Comparison of ENCODE assay signal across 8 cellular contexts in the genomic region with DNA sequence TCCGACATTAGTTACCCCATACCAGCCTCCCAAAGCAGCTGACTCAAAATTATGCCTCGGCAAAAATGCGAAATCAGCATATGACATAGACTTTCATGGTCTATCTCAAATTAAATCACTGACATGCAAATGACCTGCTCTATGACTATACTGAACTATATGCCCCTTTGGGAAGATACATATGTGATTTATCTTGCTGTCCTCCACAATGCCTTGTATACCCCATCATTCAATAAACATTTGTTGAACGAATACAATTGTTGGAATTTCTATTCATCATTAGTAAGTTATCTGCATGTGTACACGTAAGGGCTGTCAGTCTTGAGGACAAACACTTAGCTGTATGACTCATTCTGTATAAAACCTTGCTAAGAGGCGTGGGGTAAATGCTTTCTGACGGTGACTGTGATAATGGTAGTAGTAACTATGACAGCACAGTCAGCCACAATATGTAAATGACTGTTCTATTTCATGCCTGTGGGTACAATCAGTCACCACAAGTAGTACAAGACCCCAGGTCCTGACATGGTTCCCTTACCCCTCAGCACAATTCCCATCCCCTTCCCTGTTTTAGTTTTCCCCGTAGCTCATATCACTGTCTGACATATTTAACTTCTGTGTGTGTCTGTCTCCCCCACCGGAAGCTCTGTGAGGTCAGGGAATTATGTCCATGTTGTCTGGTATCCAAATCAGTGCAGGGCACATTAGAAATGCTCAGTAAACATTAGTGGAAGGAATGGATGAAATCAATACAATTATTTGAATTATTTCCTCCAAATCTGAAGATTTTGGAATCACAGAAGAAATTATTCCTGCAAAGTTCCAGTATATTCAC. TPM values are rescaled to one million over a fixed set of nuclear protein-coding genes. Genes with fewer than 3 reads are reported as not detected.
DNase-seq lines count a peak whose midpoint lies in the region; ATAC-seq and TF ChIP-seq lines count a peak whose summit lies in the region.

No MANE protein-coding gene starts in this region.

- H3K27ac Mint-ChIP-seq in HFFc6 (peak overlapping the region; percentile 91), T-helper 17 cell (no peak overlapping the region)
- no peak overlapping the region for H3K27ac Mint-ChIP-seq in activated CD4-positive, alpha-beta T cell treated with anti-CD3 and anti-CD28 coated beads, Interleukin-2, amount 10 ng/mL, durations not matched to agents 7 days and 5 days

- H3K9me3 ChIP-seq in T-helper 17 cell (ENCODE audit: control insufficient read depth, low read length, poor library complexity, severe bottlenecking) (no peaks in the 10 kb centered on the region), tibial artery (no peaks in the 10 kb centered on the region)

- H3K36me3 ChIP-seq in BJ (ENCODE audit: control insufficient read depth, insufficient read depth, low read length) (no peaks in the 10 kb centered on the region), tibial artery (no peaks in the 10 kb centered on the region)

- no peak overlapping the region for H3K4me3 ChIP-seq in BJ (ENCODE audit: low read depth, low read length)
- H3K4me3 ChIP-seq in tibial artery, result no peak overlapping the region

- intact Hi-C loops in left colon (cut with DNase I, micrococcal nuclease) (no loop called here), tibial artery (cut with DNase I; ENCODE audit: low total_unique reads) (no loop called here)

- no peak overlapping the region for H3K27ac ChIP-seq in tibial artery

- no peaks in the 10 kb centered on the region for H3K4me1 ChIP-seq in tibial artery

- no peaks in the 10 kb centered on the region for H3K27me3 Mint-ChIP-seq in HFFc6 (ENCODE audit: insufficient read depth)
- peaks cover 19% of the 10 kb centered on the region for H3K27me3 Mint-ChIP-seq in T-helper 17 cell
- peaks cover 8% of the 10 kb centered on the region for H3K27me3 Mint-ChIP-seq in activated CD4-positive, alpha-beta T cell treated with anti-CD3 and anti-CD28 coated beads, Interleukin-2, amount 10 ng/mL, durations not matched to agents 7 days and 5 days

- H3K4me3 Mint-ChIP-seq in HFFc6 (peak overlapping the region; percentile 54), T-helper 17 cell (no peak overlapping the region)
- no peak overlapping the region for H3K4me3 Mint-ChIP-seq in activated CD4-positive, alpha-beta T cell treated with anti-CD3 and anti-CD28 coated beads, Interleukin-2, amount 10 ng/mL, durations not matched to agents 7 days and 5 days

- no peaks in the 10 kb centered on the region for H3K9me3 Mint-ChIP-seq in HFFc6
- H3K9me3 Mint-ChIP-seq in activated CD4-positive, alpha-beta T cell treated with anti-CD3 and anti-CD28 coated beads, Interleukin-2, amount 10 ng/mL, durations not matched to agents 7 days and 5 days, result no peaks in the 10 kb centered on the region

- no peak for TF ChIP-seq CTCF in BJ (IDR thresholded peaks at IDR 0.05; ENCODE audit: insufficient read depth, low read depth, low read length)
- no peak for TF ChIP-seq CTCF in HFFc6 (IDR thresholded peaks at IDR 0.05)
- no peak for TF ChIP-seq CTCF in tibial artery (IDR thresholded peaks at IDR 0.05)

- peaks cover 13% of the 10 kb centered on the region; the same call in 1 of the 2 replicates for H3K36me3 Mint-ChIP-seq in HFFc6 (ENCODE audit: low read depth)
- H3K36me3 Mint-ChIP-seq in T-helper 17 cell (ENCODE audit: low read depth), result no peaks in the 10 kb centered on the region
- no peaks in the 10 kb centered on the region for H3K36me3 Mint-ChIP-seq in activated CD4-positive, alpha-beta T cell treated with anti-CD3 and anti-CD28 coated beads, Interleukin-2, amount 10 ng/mL, durations not matched to agents 7 days and 5 days (ENCODE audit: low read depth)

- DNase-seq in BJ (ENCODE audit: low read depth), result peak; percentile 85
- DNase-seq in HFFc6, result peak; percentile 97
- peak; percentile 75 for DNase-seq in amniotic stem cell (lab: John Stamatoyannopoulos, UW)
- no peak for DNase-seq in left colon
- no peak for DNase-seq in T-helper 17 cell
- no peak for DNase-seq in GDM1 (lab: John Stamatoyannopoulos, UW)
- no peak for DNase-seq in activated CD4-positive, alpha-beta T cell treated with anti-CD3 and anti-CD28 coated beads, Interleukin-2, amount 10 ng/mL, durations not matched to agents 7 days and 5 days
- no peak for DNase-seq in tibial artery

- H3K27me3 ChIP-seq in BJ (ENCODE audit: control insufficient read depth, insufficient read depth, low read length) (no peaks in the 10 kb centered on the region), tibial artery (no peaks in the 10 kb centered on the region)

- CTCF ChIA-PET in BJ (lab: Yijun Ruan, JAX), result interaction anchor here (0.7 to 1.5 kb wide), 3 partner anchors 9 to 136 kb away, joined by 3 to 4 read pairs (median 4); no protein-coding TSS in a partner anchor
- CTCF ChIA-PET in activated CD4-positive, alpha-beta T cell treated with anti-CD3 and anti-CD28 coated beads, Interleukin-2, amount 10 ng/mL, durations not matched to agents 7 days and 5 days (lab: Charles Lee), result interaction anchor here (0.6 to 1.7 kb wide), 2 partner anchors 8 to 94 kb away, joined by 3 read pairs; no protein-coding TSS in a partner anchor

- POLR2A ChIA-PET in BJ (lab: Charles Lee), result no interaction called here
- POLR2A ChIA-PET in activated CD4-positive, alpha-beta T cell treated with anti-CD3 and anti-CD28 coated beads, Interleukin-2, amount 10 ng/mL, durations not matched to agents 7 days and 5 days (lab: Charles Lee), result no interaction called here

- peak; percentile 94 for ATAC-seq in left colon
- ATAC-seq in T-helper 17 cell, result no peak

- H3K4me1 Mint-ChIP-seq in HFFc6 (ENCODE audit: low read depth), result peaks cover 90% of the 10 kb centered on the region
- no peaks in the 10 kb centered on the region for H3K4me1 Mint-ChIP-seq in T-helper 17 cell
- H3K4me1 Mint-ChIP-seq in activated CD4-positive, alpha-beta T cell treated with anti-CD3 and anti-CD28 coated beads, Interleukin-2, amount 10 ng/mL, durations not matched to agents 7 days and 5 days, result no peaks in the 10 kb centered on the region

RNA-seq across cellular contexts. Expression of gene STXBP6, which starts 42.8 kb away (rescaled TPM):
- 12.1 and 16.8 TPM in 2 replicates for polyA plus RNA-seq in BJ (2011; rRNA removed)
- polyA minus RNA-seq in BJ (2011; rRNA and poly(A)+ RNA removed), result 4.0 and 7.5 TPM in 2 replicates
- 10 to 100 TPM; 15.4 to 17.5 (median 17.0) TPM for total RNA-seq in HFFc6 (2021; fragmentation: NEBNext Ultra II Directional; extraction: Animal tissue kit (Norgen Biotek cat#: 25700))
- total RNA-seq in left colon (10 to 100 TPM; 19.9 to 28.3 TPM), T-helper 17 cell (not detected)
- not detected for total RNA-seq in activated CD4-positive, alpha-beta T cell treated with anti-CD3 and anti-CD28 coated beads, Interleukin-2, amount 10 ng/mL, durations not matched to agents 7 days and 5 days

Comparison
In these comparisons a context has a peak if more than half of its experiments do, and no peak if none do; other contexts are left out.
1. DNase-seq: peak in BJ (single experiment), HFFc6 (single experiment) and amniotic stem cell (single experiment); none in left colon (0 of 2), T-helper 17 cell (0 of 3), GDM1 (single experiment), activated CD4-positive, alpha-beta T cell treated with anti-CD3 and anti-CD28 coated beads, Interleukin-2, amount 10 ng/mL, durations not matched to agents 7 days and 5 days (single experiment) and tibial artery (0 of 2).
2. RNA of gene STXBP6, which starts 42.8 kb away (total RNA-seq): 19.9 to 28.3 TPM in left colon and 15.4 to 17.5 TPM in HFFc6; not detected in activated CD4-positive, alpha-beta T cell treated with anti-CD3 and anti-CD28 coated beads, Interleukin-2, amount 10 ng/mL, durations not matched to agents 7 days and 5 days and not detected in T-helper 17 cell; every median in the first group is over 10 times any median in the second.